In genomic region chr1:89126234-89126580, GRCh38 we compare ENCODE assay signal across 9 cellular contexts. TPM values are rescaled to one million over a fixed set of nuclear protein-coding genes. Genes with fewer than 3 reads are reported as not detected.
A peak's percentile ranks its signal among the peaks of the same experiment; 100 is the strongest.
DNase-seq lines count a peak whose midpoint lies in the region; ATAC-seq and TF ChIP-seq lines count a peak whose summit lies in the region.
"Had no signal": no experiment of that assay in that cellular context is flagged by ENCODE, and none has a peak within 500 bp of the region (broad histone marks: within the 10 kb centered on the region; RNA-seq: fewer than 3 reads in every experiment).

No MANE protein-coding gene starts in this region.

- H3K9me3 ChIP-seq in SJSA1 (replicated peaks) (no peaks in the 10 kb centered on the region), liver (ENCODE audit: control insufficient read depth in 4 of 4, low read length in 3 of 4) (no peaks in the 10 kb centered on the region), upper lobe of left lung (no peaks in the 10 kb centered on the region)

- no peak for TF ChIP-seq EP300 in upper lobe of left lung (IDR thresholded peaks at IDR 0.05)

- H3K4me3 ChIP-seq in SJSA1 = peak overlapping the region; percentile 32
- peak overlapping the region in 1 of 3 donors; percentile 62 for H3K4me3 ChIP-seq in liver (ENCODE audit: low read depth in 1 of 3, low read length in 3 of 3)
- peak overlapping the region in 3 of 4 donors; percentile 46 to 59 (median 54) for H3K4me3 ChIP-seq in upper lobe of left lung

- H3K9ac ChIP-seq in liver (ENCODE audit: low read depth in 1 of 2, low read length in 2 of 2) = peak overlapping the region in 1 of 2 donors; percentile 87

- TF ChIP-seq POLR2A in upper lobe of left lung (IDR thresholded peaks at IDR 0.05) = no peak

- no peaks in the 10 kb centered on the region for H3K27me3 Mint-ChIP-seq in activated naive CD4-positive, alpha-beta T cell treated with anti-CD3 and anti-CD28 coated beads, Interleukin-2, amount 10 ng/mL, durations not matched to agents 7 days and 5 days

- peaks cover 11% of the 10 kb centered on the region for H3K9me3 Mint-ChIP-seq in activated naive CD4-positive, alpha-beta T cell treated with anti-CD3 and anti-CD28 coated beads, Interleukin-2, amount 10 ng/mL, durations not matched to agents 7 days and 5 days

- CTCF ChIA-PET in activated naive CD4-positive, alpha-beta T cell treated with anti-CD3 and anti-CD28 coated beads, Interleukin-2, amount 10 ng/mL, durations not matched to agents 7 days and 5 days (lab: Charles Lee) = interaction anchor here (1.1 to 2.0 kb wide), 6 partner anchors 72 to 232 kb away, joined by 3 to 8 read pairs (median 5); partner anchors contain the start of genes GBP4 and GBP5

- H3K36me3 Mint-ChIP-seq in activated naive CD4-positive, alpha-beta T cell treated with anti-CD3 and anti-CD28 coated beads, Interleukin-2, amount 10 ng/mL, durations not matched to agents 7 days and 5 days = peaks cover 61% of the 10 kb centered on the region

- H3K4me1 Mint-ChIP-seq in activated naive CD4-positive, alpha-beta T cell treated with anti-CD3 and anti-CD28 coated beads, Interleukin-2, amount 10 ng/mL, durations not matched to agents 7 days and 5 days = peaks cover 59% of the 10 kb centered on the region

- peak overlapping the region; percentile 99 for H3K4me3 Mint-ChIP-seq in activated naive CD4-positive, alpha-beta T cell treated with anti-CD3 and anti-CD28 coated beads, Interleukin-2, amount 10 ng/mL, durations not matched to agents 7 days and 5 days

- ATAC-seq in upper lobe of left lung (ENCODE audit: low FRiP score in 2 of 2) = no peak

- no peak for DNase-seq in activated naive CD4-positive, alpha-beta T cell treated with anti-CD3 and anti-CD28 coated beads, Interleukin-2, amount 10 ng/mL, durations not matched to agents 7 days and 5 days
- DNase-seq in activated naive CD4-positive, alpha-beta T cell (lab: John Stamatoyannopoulos, UW) = no peak
- no peak for DNase-seq in SJSA1 (ENCODE audit: low read depth in 1 of 2, low spot score in 2 of 2)
- no peak for DNase-seq in upper lobe of left lung
- no peak for DNase-seq in NCI-H524 (lab: John Stamatoyannopoulos, UW)
- no peak for DNase-seq in NOMO-1 (lab: John Stamatoyannopoulos, UW; ENCODE audit: unreplicated experiment in 2 of 2)
- DNase-seq in activated gamma-delta T cell treated with Interleukin-2 at 50 U/mL for 16 hours = no peak

- H3K36me3 ChIP-seq in SJSA1 (no peaks in the 10 kb centered on the region), liver (ENCODE audit: control insufficient read depth in 4 of 4, insufficient read depth in 3 of 4, low read depth in 1 of 4, low read length in 3 of 4) (peaks cover 0 to 10% (median 5%) of the 10 kb centered on the region in 4 donors), upper lobe of left lung (peaks cover 0 to 5% (median 2%) of the 10 kb centered on the region in 4 donors)

- no peak for TF ChIP-seq RAD21 in liver (IDR thresholded peaks at IDR 0.05)

- H3K27ac ChIP-seq in SJSA1 (peak overlapping the region; percentile 33), liver (ENCODE audit: low read depth in 1 of 2, low read length in 2 of 2) (peak overlapping the region; percentile 67 to 75), upper lobe of left lung (peak overlapping the region; percentile 83 to 90 (median 89))

- TF ChIP-seq CTCF in liver (IDR thresholded peaks at IDR 0.05; ENCODE audit: low read depth, low read length, missing input control) (no peak), upper lobe of left lung (IDR thresholded peaks at IDR 0.05) (no peak)

- no peaks in the 10 kb centered on the region for H3K27me3 ChIP-seq in SJSA1 (replicated peaks)
- H3K27me3 ChIP-seq in liver (ENCODE audit: control insufficient read depth in 4 of 4, insufficient read depth in 4 of 4, low read length in 3 of 4) = no peaks in the 10 kb centered on the region
- no peaks in the 10 kb centered on the region for H3K27me3 ChIP-seq in upper lobe of left lung

- peak overlapping the region; percentile 99 for H3K27ac Mint-ChIP-seq in activated naive CD4-positive, alpha-beta T cell treated with anti-CD3 and anti-CD28 coated beads, Interleukin-2, amount 10 ng/mL, durations not matched to agents 7 days and 5 days

- peaks cover 15% of the 10 kb centered on the region for H3K4me1 ChIP-seq in SJSA1 (replicated peaks)
- peaks cover 7 to 10% (median 8%) of the 10 kb centered on the region in 4 donors for H3K4me1 ChIP-seq in liver (ENCODE audit: control insufficient read depth in 4 of 4, insufficient read depth in 4 of 4, low read length in 3 of 4)
- peaks cover 34 to 49% (median 35%) of the 10 kb centered on the region in 4 donors for H3K4me1 ChIP-seq in upper lobe of left lung

TF ChIP-seq in liver, 16 proteins besides CTCF, POLR2A, EP300 and RAD21:
- no peak for TF ChIP-seq ATF3 (IDR thresholded peaks at IDR 0.05)
- TF ChIP-seq JUND (IDR thresholded peaks at IDR 0.05) = peak in 1 of 2 donors; percentile 3
- TF ChIP-seq REST (IDR thresholded peaks at IDR 0.05) = peak; percentile 9
- no peak for TF ChIP-seq FOXA2 (IDR thresholded peaks at IDR 0.05)

RNA-seq across cellular contexts. Expression of gene GBP2, which starts 0.3 kb away (rescaled TPM):
- total RNA-seq in SJSA1 (2014; rRNA removed; shearing (Covaris generic)) = 48.3 and 78.2 TPM in 2 replicates
- total RNA-seq in liver (10 to 100 TPM in 1 of 2 donors, 1 to 10 TPM in 1; 7.4 to 18.2 TPM), upper lobe of left lung (100 to 1,000 TPM in 1 of 6 donors, 10 to 100 TPM in 5; 41.0 to 124 (median 54.9) TPM)
- 10 to 100 TPM; 10.4 to 17.9 TPM for polyA plus RNA-seq in liver

RNA-seq across cellular contexts. Expression of gene GBP7, which starts 49.6 kb away (rescaled TPM):
- not detected in 2 replicates for total RNA-seq in SJSA1 (2014; rRNA removed; shearing (Covaris generic))
- total RNA-seq in liver = 10 to 100 TPM in 1 of 2 donors, under 1 TPM in 1; 0.89 to 27.8 TPM
- 10 to 100 TPM in 1 of 2 donors, 1 to 10 TPM in 1; 7.6 to 26.0 TPM for polyA plus RNA-seq in liver
- total RNA-seq in upper lobe of left lung = under 1 TPM in 1 of 6 donors, not detected in 5; 0.34 TPM
- total RNA-seq: RPMI7951 had no signal

Comparison
In these comparisons a context has a peak if more than half of its experiments do, and no peak if none do; other contexts are left out.
1. H3K27ac ChIP-seq: peak in every context shown above with its lines; median percentile 89 in upper lobe of left lung; 71 in liver; 33 in SJSA1.